In genomic region chr17:61411944-61412859, GRCh38 we compare ENCODE assay signal across 8 cellular contexts. TPM values are rescaled to one million over a fixed set of nuclear protein-coding genes. Genes with fewer than 3 reads are reported as not detected.
DNase-seq lines count a peak whose midpoint lies in the region; ATAC-seq, FAIRE-seq and TF ChIP-seq lines count a peak whose summit lies in the region.

No MANE protein-coding gene starts in this region.

- H3K27me3 ChIP-seq in H1 (replicated peaks in 1 of 4; ENCODE audit: control insufficient read depth in 3 of 4, extremely low read depth in 1 of 4, insufficient read depth in 3 of 4, low read length in 3 of 4) (peaks cover 44 to 95% (median 88%) of the 10 kb centered on the region in 4 experiments), mesendoderm (ENCODE audit: insufficient read depth, low read length, poor library complexity) (peaks cover 31% of the 10 kb centered on the region)

- no peaks in the 10 kb centered on the region; a peak in 1 of 4 replicates for H3K9me3 ChIP-seq in H1 (ENCODE audit: insufficient read depth in 2 of 2, low read depth in 1 of 2, low read length in 1 of 2)

- no peak for TF ChIP-seq EP300 in H1 (IDR thresholded peaks at IDR 0.05; ENCODE audit: borderline replicate concordance in 1 of 2, low read depth in 2 of 2, low read length in 2 of 2)

- peak; percentile 95 to 98 for TF ChIP-seq RAD21 in H1 (IDR thresholded peaks at IDR 0.05 in 1 of 2, conservative IDR thresholded peaks at IDR 0.05 in 1 of 2; ENCODE audit: low read depth in 2 of 2, low read length in 2 of 2)

- TF ChIP-seq CTCF in H1 (IDR thresholded peaks at IDR 0.05; ENCODE audit: control extremely low read depth in 1 of 3, insufficient read depth in 1 of 3, low read depth in 1 of 3, low read length in 3 of 3), result peak; percentile 84 to 95 (median 87)

- no peak overlapping the region for H4K91ac ChIP-seq in H1 (replicated peaks; ENCODE audit: insufficient read length, low read length)

- H3K23me2 ChIP-seq in H1 (ENCODE audit: low read depth, low read length), result peaks cover 18% of the 10 kb centered on the region

- no peak overlapping the region for H4K5ac ChIP-seq in H1 (ENCODE audit: insufficient read length, low read depth, low read length)
- H4K5ac ChIP-seq in mesendoderm (ENCODE audit: low read length), result no peak overlapping the region

- H3K4me1 ChIP-seq in H1 (replicated peaks in 1 of 4; ENCODE audit: control insufficient read depth in 3 of 4, insufficient read depth in 4 of 4, low read length in 3 of 4), result peaks cover 0 to 23% (median 11%) of the 10 kb centered on the region in 4 experiments; a peak in 5 of 7 replicates
- peaks cover 8% of the 10 kb centered on the region for H3K4me1 ChIP-seq in mesendoderm (ENCODE audit: control insufficient read depth, low read depth, low read length)

- 1% methylated on average over 61 of the region's 83 CpGs; no CpG with 5 or more reads in 1 of the 2 experiments for WGBS in H1 (ENCODE audit: extremely low coverage in 1 of 2, insufficient coverage in 1 of 2, insufficient read length in 1 of 2, insufficient replicate concordance in 2 of 2, low coverage in 1 of 2, low lambda C conversion rate in 2 of 2, missing lambda C conversion rate in 1 of 2), 2 experiments
- no CpG with 5 or more reads among the region's 83 CpGs for WGBS in mesendoderm (ENCODE audit: extremely low coverage, insufficient coverage, low lambda C conversion rate)

- H2AFZ ChIP-seq in H1 (ENCODE audit: low read length), result 0 out of 2 replicates have a peak overlapping the region, but pooled peaks have one; percentile 3

- H2AK5ac ChIP-seq in H1 (ENCODE audit: low read depth, low read length) (no peak overlapping the region), mesendoderm (ENCODE audit: low read length) (no peak overlapping the region)

- H3K23ac ChIP-seq in H1 (ENCODE audit: insufficient read length) (no peak overlapping the region), mesendoderm (ENCODE audit: low read length) (no peak overlapping the region)

- peak overlapping the region; percentile 73 to 93 for H3K4me2 ChIP-seq in H1 (ENCODE audit: insufficient read depth in 1 of 2, low read depth in 2 of 2, low read length in 2 of 2)
- H3K4me2 ChIP-seq in mesendoderm (ENCODE audit: low read length), result peak overlapping the region; percentile 97

- ATAC-seq in GM19043 (IDR thresholded peaks at IDR 0.05; ENCODE audit: low read depth, unreplicated experiment), result peak; percentile 71
- peak; percentile 71 for ATAC-seq in HG03439 (IDR thresholded peaks at IDR 0.05; ENCODE audit: unreplicated experiment)

- H2BK120ac ChIP-seq in H1 (replicated peaks; ENCODE audit: low read depth, low read length) (no peak overlapping the region), mesendoderm (ENCODE audit: low read depth, low read length) (no peak overlapping the region)

- no peaks in the 10 kb centered on the region for H3K79me1 ChIP-seq in H1 (ENCODE audit: low read depth, low read length)
- H3K79me1 ChIP-seq in mesendoderm (ENCODE audit: low read length), result no peaks in the 10 kb centered on the region

- H3K4ac ChIP-seq in H1 (replicated peaks; ENCODE audit: insufficient read length, low read depth, low read length) (no peak overlapping the region), mesendoderm (ENCODE audit: low read depth, low read length) (peak overlapping the region; percentile 21)

- TF ChIP-seq POLR2A in H1 (IDR thresholded peaks at IDR 0.05; ENCODE audit: control extremely low read depth in 1 of 2, low read depth in 2 of 2, low read length in 2 of 2), result 0 out of 3 replicates have a peak, but pooled peaks of 1 of the 2 experiments have one; percentile 23

- H2BK20ac ChIP-seq in H1 (ENCODE audit: low read length), result no peak overlapping the region

- CTCF ChIA-PET in H1 (lab: Charles Lee; ENCODE audit: partially characterized antibody), result interaction anchor here (0.6 to 8.8 kb wide), 37 partner anchors 8 to 431 kb away, joined by 3 to 108 read pairs (median 4); partner anchors contain the start of genes TBX2 and TBX4

- H2BK15ac ChIP-seq in H1 (ENCODE audit: low read length) (no peak overlapping the region; the same call in 1 of the 2 replicates), mesendoderm (replicated peaks; ENCODE audit: low read depth) (no peak overlapping the region)

- DNase-seq in AG20443 (ENCODE audit: low spot score) (peak; percentile 95), NCI-H526 treated with DMSO at 0.1 percent for 48 hours (lab: John Stamatoyannopoulos, UW) (peak; percentile 70), H1 (ENCODE audit: low read depth in 1 of 2, low spot score in 2 of 2) (peak in 1 of 2 experiments; percentile 89), mesendoderm (peak; percentile 81)
- DNase-seq in activated CD8-positive, alpha-beta memory T cell treated with anti-CD3 and anti-CD28 coated beads for 1 hour (ENCODE audit: extremely low read depth in 1 of 2, low read depth in 1 of 2), result peak; percentile 35 to 69
- DNase-seq in stimulated activated CD8-positive, alpha-beta memory T cell treated with anti-CD3 and anti-CD28 coated beads, Interleukin-15, amount 100 ng/mL, for 1 hour (ENCODE audit: low read depth), result peak; percentile 65

- H3K27ac ChIP-seq in H1 (ENCODE audit: low read depth, low read length), result no peak overlapping the region
- H3K27ac ChIP-seq in mesendoderm (ENCODE audit: low read depth, low read length), result peak overlapping the region; percentile 26

- H4K8ac ChIP-seq in H1 (ENCODE audit: extremely low read depth, insufficient read depth, low read length) (peak overlapping the region; percentile 74; the same call in 1 of the 2 replicates), mesendoderm (ENCODE audit: low read depth, low read length) (no peak overlapping the region)

- peak overlapping the region; percentile 50 to 65 (median 58) for H3K4me3 ChIP-seq in H1 (ENCODE audit: extremely low read depth in 1 of 4, insufficient read depth in 2 of 4, low read depth in 3 of 4, low read length in 4 of 4)
- H3K4me3 ChIP-seq in mesendoderm (ENCODE audit: low read length), result peak overlapping the region; percentile 47

- H2BK12ac ChIP-seq in H1 (ENCODE audit: low read depth, low read length), result no peak overlapping the region

- no peak overlapping the region for H3K14ac ChIP-seq in H1 (ENCODE audit: insufficient read length)

- H2BK5ac ChIP-seq in H1 (ENCODE audit: low read depth, low read length) (no peak overlapping the region; the same call in 1 of the 2 replicates), mesendoderm (ENCODE audit: low read length) (no peak overlapping the region)

- H3K36me3 ChIP-seq in H1 (ENCODE audit: control insufficient read depth in 2 of 4, insufficient read depth in 4 of 4, low read length in 3 of 4) (no peaks in the 10 kb centered on the region; a peak in 1 of 8 replicates), mesendoderm (ENCODE audit: control insufficient read depth, insufficient read depth, low read length) (no peaks in the 10 kb centered on the region)

- peaks cover 9 to 13% of the 10 kb centered on the region in 2 experiments for H4K20me1 ChIP-seq in H1 (replicated peaks in 1 of 2; ENCODE audit: control insufficient read depth in 1 of 2, insufficient read depth in 2 of 2, low read length in 2 of 2)

- H3K9ac ChIP-seq in H1 (replicated peaks in 1 of 4; ENCODE audit: extremely low read depth in 1 of 4, low read depth in 3 of 4, low read length in 3 of 4) (peak overlapping the region in 1 of 4 experiments; percentile 10; a peak in 1 of 7 replicates), mesendoderm (ENCODE audit: low read length) (peak overlapping the region; percentile 79)

- no peak overlapping the region for H3K56ac ChIP-seq in H1 (replicated peaks; ENCODE audit: insufficient read length, low read depth, low read length)
- H3K56ac ChIP-seq in mesendoderm (ENCODE audit: low read length), result peak overlapping the region; percentile 93

- H3K79me2 ChIP-seq in H1 (ENCODE audit: control insufficient read depth in 1 of 2, insufficient read depth in 2 of 2, low read length in 2 of 2), result no peaks in the 10 kb centered on the region
- H3K79me2 ChIP-seq in mesendoderm (ENCODE audit: control insufficient read depth, insufficient read depth, low read length), result no peaks in the 10 kb centered on the region

- POLR2A ChIA-PET in H1 (lab: Charles Lee; ENCODE audit: partially characterized antibody), result interaction anchor here (1.0 to 1.3 kb wide), 3 partner anchors 8 to 46 kb away, joined by 3 to 4 read pairs (median 3); no protein-coding TSS in a partner anchor

- no peak for FAIRE-seq in H1 (lab: Jason Lieb, UNC)

- H3K18ac ChIP-seq in H1 (ENCODE audit: extremely low read depth, low read length), result peak overlapping the region; percentile 78; the same call in 1 of the 2 replicates
- H3K18ac ChIP-seq in mesendoderm (ENCODE audit: low read length), result peak overlapping the region; percentile 69

TF ChIP-seq in H1, 55 proteins besides CTCF, POLR2A, EP300 and RAD21 (continues in another document):
- TF ChIP-seq NANOG (IDR thresholded peaks at IDR 0.05; ENCODE audit: insufficient read depth, low read depth, low read length, poor library complexity, severe bottlenecking) (no peak), EGR1 (IDR thresholded peaks at IDR 0.05; ENCODE audit: borderline replicate concordance, low read depth, low read length) (no peak), SP2 (IDR thresholded peaks at IDR 0.05; ENCODE audit: low read length) (no peak), RNF2 (IDR thresholded peaks at IDR 0.05; ENCODE audit: borderline replicate concordance, low read depth, low read length, missing control alignments, poor library complexity, severe bottlenecking) (no peak)

RNA-seq across cellular contexts. Expression of gene TBX2, which starts 12.6 kb away (rescaled TPM):
- total RNA-seq in H1 (2021; fragmentation: NEBNext Ultra II Directional; extraction: Animal tissue kit (Norgen Biotek cat#: 25700)), result not detected in 2 replicates
- 0.02 TPM in 1 of 2 replicates, not detected in the other for polyA plus RNA-seq in H1 (2011; rRNA removed)
- polyA plus RNA-seq in H1 (2011; cell fraction: cytosol; rRNA removed), result not detected
- not detected for polyA plus RNA-seq in H1 (2011; cell fraction: nucleus; rRNA removed)
- polyA plus RNA-seq in H1 (2012, experiment 1 of 2), result 0.09 TPM in 1 of 4 replicates, not detected in the others
- not detected for polyA plus RNA-seq in H1 (2012, experiment 2 of 2)
- not detected for polyA plus RNA-seq in H1 (2013, experiment 1 of 2)
- not detected for polyA plus RNA-seq in H1 (2013, experiment 2 of 2)
- polyA minus RNA-seq in H1 (2011; rRNA and poly(A)+ RNA removed), result not detected in 2 replicates
- not detected for polyA minus RNA-seq in H1 (2011; cell fraction: cytosol; rRNA and poly(A)+ RNA removed)
- polyA minus RNA-seq in H1 (2011; cell fraction: nucleus; rRNA and poly(A)+ RNA removed), result not detected
- 0.01 TPM for polyA plus RNA-seq in mesendoderm (2013, experiment 1 of 2)
- 0.01 TPM for polyA plus RNA-seq in mesendoderm (2013, experiment 2 of 2)

RNA-seq across cellular contexts. Expression of gene TBX4, which starts 40.0 kb away (rescaled TPM):
- total RNA-seq in H1 (2021; fragmentation: NEBNext Ultra II Directional; extraction: Animal tissue kit (Norgen Biotek cat#: 25700)), result not detected in 2 replicates
- polyA plus RNA-seq in H1 (2011; rRNA removed), result 0.02 TPM in 1 of 2 replicates, not detected in the other
- polyA plus RNA-seq in H1 (2011; cell fraction: cytosol; rRNA removed), result not detected
- polyA plus RNA-seq in H1 (2011; cell fraction: nucleus; rRNA removed), result not detected
- 0.15 to 0.34 TPM in 2 of 4 replicates, not detected in the others for polyA plus RNA-seq in H1 (2012, experiment 1 of 2)
- 0.04 TPM for polyA plus RNA-seq in H1 (2012, experiment 2 of 2)
- polyA plus RNA-seq in H1 (2013, experiment 1 of 2), result not detected
- polyA plus RNA-seq in H1 (2013, experiment 2 of 2), result 0.02 TPM
- not detected in 2 replicates for polyA minus RNA-seq in H1 (2011; rRNA and poly(A)+ RNA removed)
- not detected for polyA minus RNA-seq in H1 (2011; cell fraction: cytosol; rRNA and poly(A)+ RNA removed)
- polyA minus RNA-seq in H1 (2011; cell fraction: nucleus; rRNA and poly(A)+ RNA removed), result not detected
- 0.06 TPM for polyA plus RNA-seq in mesendoderm (2013, experiment 1 of 2)
- 0.13 TPM for polyA plus RNA-seq in mesendoderm (2013, experiment 2 of 2)
